ENCODE assay signal across 7 cellular contexts in genomic region chr6:53347250-53347920, GRCh38. TPM values are rescaled to one million over a fixed set of nuclear protein-coding genes. Genes with fewer than 3 reads are reported as not detected.
DNase-seq lines count a peak whose midpoint lies in the region; ATAC-seq and TF ChIP-seq lines count a peak whose summit lies in the region.

No MANE protein-coding gene starts in this region.

- peak overlapping the region; percentile 93 for H3K27ac Mint-ChIP-seq in activated CD8-positive, alpha-beta T cell treated with anti-CD3 and anti-CD28 coated beads for 36 hours
- H3K27ac Mint-ChIP-seq in progenitor cell of endocrine pancreas = peak overlapping the region; percentile 92

- H3K27me3 Mint-ChIP-seq in activated CD8-positive, alpha-beta T cell treated with anti-CD3 and anti-CD28 coated beads for 36 hours = no peaks in the 10 kb centered on the region
- H3K27me3 Mint-ChIP-seq in progenitor cell of endocrine pancreas = peaks cover 20% of the 10 kb centered on the region

- peaks cover 51% of the 10 kb centered on the region for H3K4me1 Mint-ChIP-seq in activated CD8-positive, alpha-beta T cell treated with anti-CD3 and anti-CD28 coated beads for 36 hours (ENCODE audit: low read depth)
- peaks cover 12% of the 10 kb centered on the region for H3K4me1 Mint-ChIP-seq in progenitor cell of endocrine pancreas (ENCODE audit: low read depth)

- H3K4me3 Mint-ChIP-seq in activated CD8-positive, alpha-beta T cell treated with anti-CD3 and anti-CD28 coated beads for 36 hours = peak overlapping the region; percentile 96
- H3K4me3 Mint-ChIP-seq in progenitor cell of endocrine pancreas (ENCODE audit: low read depth) = peak overlapping the region; percentile 87

- peaks cover 22% of the 10 kb centered on the region for H3K36me3 Mint-ChIP-seq in activated CD8-positive, alpha-beta T cell treated with anti-CD3 and anti-CD28 coated beads for 36 hours (ENCODE audit: low read depth)
- H3K36me3 Mint-ChIP-seq in progenitor cell of endocrine pancreas (ENCODE audit: insufficient read depth) = peaks cover 3% of the 10 kb centered on the region

- peak overlapping the region; percentile 89 for H3K4me3 ChIP-seq in MG63
- peak overlapping the region; percentile 84 for H3K4me3 ChIP-seq in fibroblast of villous mesenchyme (ENCODE audit: low read depth, low read length)

- peak; percentile 12 for ATAC-seq in GM21619 (IDR thresholded peaks at IDR 0.05; ENCODE audit: unreplicated experiment)
- ATAC-seq in activated CD8-positive, alpha-beta T cell treated with anti-CD3 and anti-CD28 coated beads for 36 hours = peak; percentile 13

- no peaks in the 10 kb centered on the region for H3K9me3 ChIP-seq in MG63

- POLR2A ChIA-PET in activated CD8-positive, alpha-beta T cell treated with anti-CD3 and anti-CD28 coated beads for 36 hours (lab: Charles Lee) = interaction anchor here (0.6 to 4.6 kb wide), 8 partner anchors 11 to 109 kb away, joined by 3 to 51 read pairs (median 4); no protein-coding TSS in a partner anchor

- intact Hi-C loops in activated CD8-positive, alpha-beta T cell treated with anti-CD3 and anti-CD28 coated beads for 36 hours (cut with micrococcal nuclease) = loop anchor here (5.0 kb wide), 1 partner anchor 35 kb away; no protein-coding TSS in a partner anchor

- DNase-seq in GF-D8 (lab: John Stamatoyannopoulos, UW) = peak; percentile 57
- no peak for DNase-seq in MG63
- DNase-seq in activated CD8-positive, alpha-beta T cell treated with anti-CD3 and anti-CD28 coated beads for 36 hours = peak; percentile 51
- peak; percentile 58 for DNase-seq in fibroblast of villous mesenchyme (ENCODE audit: low read depth)
- DNase-seq in progenitor cell of endocrine pancreas (ENCODE audit: low spot score, unreplicated experiment) = no peak
- no peak for DNase-seq in iPS-NIHi7 (ENCODE audit: extremely low spot score)

- peaks cover 15% of the 10 kb centered on the region for H3K36me3 ChIP-seq in MG63

- H3K27me3 ChIP-seq in MG63 = no peaks in the 10 kb centered on the region

- TF ChIP-seq CTCF in activated CD8-positive, alpha-beta T cell treated with anti-CD3 and anti-CD28 coated beads for 36 hours (IDR thresholded peaks at IDR 0.05) = no peak
- TF ChIP-seq CTCF in fibroblast of villous mesenchyme (IDR thresholded peaks at IDR 0.05; ENCODE audit: insufficient read depth, low read depth, low read length) = no peak
- no peak for TF ChIP-seq CTCF in progenitor cell of endocrine pancreas (IDR thresholded peaks at IDR 0.05; ENCODE audit: unreplicated experiment)

- H3K9me3 Mint-ChIP-seq in activated CD8-positive, alpha-beta T cell treated with anti-CD3 and anti-CD28 coated beads for 36 hours = no peaks in the 10 kb centered on the region
- no peaks in the 10 kb centered on the region for H3K9me3 Mint-ChIP-seq in progenitor cell of endocrine pancreas (ENCODE audit: low read depth)

- CTCF ChIA-PET in activated CD8-positive, alpha-beta T cell treated with anti-CD3 and anti-CD28 coated beads for 36 hours (lab: Charles Lee) = interaction anchor here (0.9 to 2.6 kb wide), 9 partner anchors 10 to 304 kb away, joined by 3 to 18 read pairs (median 4); no protein-coding TSS in a partner anchor

RNA-seq across cellular contexts. Expression of gene ELOVL5, which starts 1.4 kb away (rescaled TPM):
- total RNA-seq in MG63 (2014; rRNA removed; shearing (Covaris generic); ENCODE audit: low replicate concordance) = 12.4 and 13.7 TPM in 2 replicates
- 10 to 100 TPM; 88.3 to 92.7 TPM for total RNA-seq in activated CD8-positive, alpha-beta T cell treated with anti-CD3 and anti-CD28 coated beads for 36 hours
- total RNA-seq in fibroblast of villous mesenchyme (78.0 and 118 TPM in 2 replicates), progenitor cell of endocrine pancreas (67.1 and 74.4 TPM in 2 replicates)

Comparison
In these comparisons a context has a peak if more than half of its experiments do, and no peak if none do; other contexts are left out.
1. DNase-seq: peak in GF-D8 (single experiment), activated CD8-positive, alpha-beta T cell treated with anti-CD3 and anti-CD28 coated beads for 36 hours (single experiment) and fibroblast of villous mesenchyme (single experiment); none in MG63 (single experiment), progenitor cell of endocrine pancreas (single experiment) and iPS-NIHi7 (single experiment).